Comparison of ENCODE assay signal across 1 cellular context in the genomic region with DNA sequence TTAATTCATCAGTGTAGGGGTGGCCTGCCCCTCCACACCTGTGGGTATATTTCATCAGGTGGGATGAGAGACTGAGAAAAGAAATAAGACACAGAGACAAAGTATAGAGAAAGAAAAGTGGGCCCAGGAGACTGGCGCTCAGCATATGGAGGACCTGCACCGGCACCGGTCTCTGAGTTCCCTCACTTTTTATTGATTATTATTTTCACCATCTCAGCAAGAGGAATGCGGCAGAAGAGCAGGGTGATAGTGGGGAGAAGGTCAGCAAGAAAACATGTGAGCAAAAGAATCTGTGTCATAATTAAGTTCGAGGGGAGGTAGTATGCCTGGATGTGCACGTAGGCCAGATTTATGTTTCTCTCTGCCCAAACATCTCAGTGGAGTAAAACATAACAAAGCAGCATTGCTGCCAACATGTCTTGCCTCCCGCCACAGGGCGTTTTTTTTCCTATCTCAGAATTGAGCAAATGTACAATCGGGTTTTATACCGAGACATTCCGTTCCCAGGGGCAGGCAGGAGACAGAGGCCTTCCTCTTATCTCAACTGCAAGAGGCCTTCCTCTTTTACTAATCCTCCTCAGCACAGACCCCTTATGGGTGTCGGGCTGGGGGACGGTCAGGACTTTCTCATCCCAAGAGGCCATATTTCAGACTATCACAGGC. TPM values are rescaled to one million over a fixed set of nuclear protein-coding genes. Genes with fewer than 3 reads are reported as not detected.
"Had no signal": no experiment of that assay in that cellular context is flagged by ENCODE, and none has a peak within 500 bp of the region (broad histone marks: within the 10 kb centered on the region; RNA-seq: fewer than 3 reads in every experiment).

No MANE protein-coding gene starts in this region.

RNA-seq across cellular contexts. Expression of a gene that starts 30.2 kb away (rescaled TPM):
- total RNA-seq: activated B cell treated with CpG ODN at 0.5 μM for 24 hours had no signal
